In the genomic region with DNA sequence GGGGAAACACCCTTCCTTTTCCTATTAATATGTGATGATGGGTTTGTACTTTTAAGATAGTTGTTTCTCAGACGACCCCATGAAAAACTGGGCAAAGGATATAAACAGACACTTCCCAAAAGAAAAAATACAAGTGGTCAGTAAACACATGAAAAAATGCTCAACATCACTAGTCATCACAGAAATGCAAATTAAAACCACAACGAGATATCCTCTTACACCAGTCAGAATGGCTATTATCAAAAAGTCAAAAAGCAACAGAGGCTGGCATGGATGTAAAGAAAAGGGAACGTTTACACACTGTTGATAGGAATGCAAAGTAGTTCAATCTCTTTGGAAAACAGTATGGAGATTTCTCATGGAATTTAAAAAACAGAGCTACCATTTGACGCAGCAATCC, we compare ENCODE assay signal across 20 cellular contexts.
"Had no signal": no experiment of that assay in that cellular context is flagged by ENCODE, and none has a peak within 500 bp of the region (broad histone marks: within the 10 kb centered on the region; RNA-seq: fewer than 3 reads in every experiment).

No MANE protein-coding gene starts in this region.

- H3K4me1 ChIP-seq: ascending aorta, esophagus squamous epithelium had no signal

- ATAC-seq: activated CD4-positive, CD25-positive, alpha-beta regulatory T cell treated with anti-CD3 and anti-CD28 coated beads, Interleukin-2, amount 50 U/mL, for 24 hours; activated T-helper 17 cell treated with anti-CD3 and anti-CD28 coated beads, Interleukin-2, amount 50 U/mL, for 72 hours; left colon; lower lobe of right lung; sciatic nerve had no signal

- H3K36me3 Mint-ChIP-seq: mesothelial cell of epicardium had no signal

- H3K27me3 Mint-ChIP-seq: activated T-helper 17 cell treated with anti-CD3 and anti-CD28 coated beads, Interleukin-2, amount 50 U/mL, for 72 hours; naive B cell had no signal

- H3K27ac ChIP-seq: ascending aorta, esophagus squamous epithelium, lower lobe of right lung, ovary, thoracic aorta had no signal

- FAIRE-seq: colon, frontal cortex had no signal

- H3K4me1 Mint-ChIP-seq: activated T-helper 17 cell treated with anti-CD3 and anti-CD28 coated beads, Interleukin-2, amount 50 U/mL, for 72 hours; mesothelial cell of epicardium had no signal

- H3K9me3 Mint-ChIP-seq: activated T-helper 17 cell treated with anti-CD3 and anti-CD28 coated beads, Interleukin-2, amount 50 U/mL, for 72 hours; mesothelial cell of epicardium had no signal

- DNase-seq: activated CD4-positive, alpha-beta T cell treated with anti-CD3 and anti-CD28 coated beads, Interleukin-2, amount 50 U/mL, for 4 hours; activated naive CD4-positive, alpha-beta T cell treated with Interleukin-2 at 50 U/mL for 16 hours; activated T-cell treated with anti-CD3 and anti-CD28 coated beads for 4 hours; caudate nucleus; esophagus squamous epithelium; head of caudate nucleus; left colon; lower lobe of right lung; naive B cell; ovary; stimulated activated CD4-positive, alpha-beta T cell treated with anti-CD3 and anti-CD28 coated beads, Interleukin-1b, Interleukin-23, amount 100 ng/mL, for 48 hours; T-helper 9 cell had no signal

- H3K9me3 ChIP-seq: ascending aorta, esophagus squamous epithelium, lower lobe of right lung, ovary, thoracic aorta had no signal

- H3K4me3 Mint-ChIP-seq: activated T-helper 17 cell treated with anti-CD3 and anti-CD28 coated beads, Interleukin-2, amount 50 U/mL, for 72 hours; mesothelial cell of epicardium; naive B cell had no signal

- H3K4me3 ChIP-seq: ascending aorta, esophagus squamous epithelium, lower lobe of right lung, ovary, thoracic aorta had no signal

- H3K27ac Mint-ChIP-seq: activated T-helper 17 cell treated with anti-CD3 and anti-CD28 coated beads, Interleukin-2, amount 50 U/mL, for 72 hours; mesothelial cell of epicardium; naive B cell had no signal

- H3K27me3 ChIP-seq: ascending aorta, esophagus squamous epithelium, ovary had no signal

- H3K36me3 ChIP-seq: ascending aorta, esophagus squamous epithelium, lower lobe of right lung, ovary, thoracic aorta had no signal
